Comparison of ENCODE assay signal across 23 cellular contexts in genomic region chr14:92207012-92207927, GRCh38.
DNase-seq lines count a peak whose midpoint lies in the region; ATAC-seq and TF ChIP-seq lines count a peak whose summit lies in the region.
"Had no signal": no experiment of that assay in that cellular context is flagged by ENCODE, and none has a peak within 500 bp of the region (broad histone marks: within the 10 kb centered on the region; RNA-seq: fewer than 3 reads in every experiment).

No MANE protein-coding gene starts in this region.

- WGBS in IMR-90 (ENCODE audit: extremely low coverage in 2 of 2, insufficient read length in 1 of 2), 2 experiments, result 12% methylated on average over 3 of the region's 17 CpGs; no CpG with 5 or more reads in 1 of the 2 experiments
- 55 to 94% methylated on average over 3 to 10 of the region's 17 CpGs for WGBS in gastroesophageal sphincter (ENCODE audit: low coverage in 1 of 2), 2 donors

- no peak overlapping the region for H2AK9ac ChIP-seq in IMR-90 (replicated peaks; ENCODE audit: low read depth, low read length, poor library complexity)

- no peak overlapping the region for H3K4me3 ChIP-seq in IMR-90 (ENCODE audit: insufficient read depth, low read depth, low read length)
- H3K4me3 ChIP-seq in gastroesophageal sphincter, result no peak overlapping the region
- H3K4me3 ChIP-seq: prostate gland had no signal

- no peaks in the 10 kb centered on the region for H3K4me1 Mint-ChIP-seq in neural crest cell
- no peaks in the 10 kb centered on the region for H3K4me1 Mint-ChIP-seq in activated CD8-positive, alpha-beta T cell treated with anti-CD3 and anti-CD28 coated beads, Interleukin-2, amount 10 ng/mL, durations not matched to agents 7 days and 5 days (ENCODE audit: low read depth)
- H3K4me1 Mint-ChIP-seq: activated naive CD8-positive, alpha-beta T cell treated with anti-CD3 and anti-CD28 coated beads, Interleukin-2, amount 50 U/mL, for 24 hours; CD4-positive, CD25-positive, alpha-beta regulatory T cell; central memory CD8-positive, alpha-beta T cell; stimulated activated memory B cell treated with anti-CD40 and anti-IgM and Interleukin-4, amounts not matched to agents 10 μg/mL and 1 μg/mL and 100 μg/mL, for 72 hours; T-helper 17 cell had no signal

- H3K27ac ChIP-seq in IMR-90 (ENCODE audit: insufficient read depth, low read length) (no peak overlapping the region), gastroesophageal sphincter (no peak overlapping the region)
- H3K27ac ChIP-seq: neutrophil, prostate gland, RWPE1 had no signal

- peaks cover 9% of the 10 kb centered on the region for H3K27me3 ChIP-seq in IMR-90 (ENCODE audit: control insufficient read depth, insufficient read depth, low read length)
- peaks cover 4% of the 10 kb centered on the region for H3K27me3 ChIP-seq in gastroesophageal sphincter

- CTCF ChIA-PET in IMR-90 (lab: Yijun Ruan, JAX), result no interaction called here
- CTCF ChIA-PET in activated CD8-positive, alpha-beta T cell treated with anti-CD3 and anti-CD28 coated beads, Interleukin-2, amount 10 ng/mL, durations not matched to agents 7 days and 5 days (lab: Charles Lee), result no interaction called here

- POLR2A ChIA-PET in IMR-90 (lab: Charles Lee; ENCODE audit: unreplicated experiment), result no interaction called here
- POLR2A ChIA-PET in activated CD8-positive, alpha-beta T cell treated with anti-CD3 and anti-CD28 coated beads, Interleukin-2, amount 10 ng/mL, durations not matched to agents 7 days and 5 days (lab: Charles Lee), result no interaction called here

- H2AFZ ChIP-seq in IMR-90 (replicated peaks; ENCODE audit: low read length, poor library complexity), result peak overlapping the region; percentile 32

- BruUV-seq in IMR-90 (replicated peaks; lab: Mats Ljungman, UMichigan), result no TSS peak

- H3K4me3 Mint-ChIP-seq in neural crest cell, result no peak overlapping the region
- no peak overlapping the region for H3K4me3 Mint-ChIP-seq in activated CD8-positive, alpha-beta T cell treated with anti-CD3 and anti-CD28 coated beads, Interleukin-2, amount 10 ng/mL, durations not matched to agents 7 days and 5 days
- H3K4me3 Mint-ChIP-seq: activated naive CD8-positive, alpha-beta T cell treated with anti-CD3 and anti-CD28 coated beads, Interleukin-2, amount 50 U/mL, for 24 hours; CD4-positive, CD25-positive, alpha-beta regulatory T cell; central memory CD8-positive, alpha-beta T cell; dendritic cell treated with granulocyte-macrophage colony-stimulating factor and Interleukin-4, amounts not matched to agents 40 ng/mL and 50 ng/mL, for 4 days; stimulated activated memory B cell treated with anti-CD40 and anti-IgM and Interleukin-4, amounts not matched to agents 10 μg/mL and 1 μg/mL and 100 μg/mL, for 72 hours; T-helper 17 cell had no signal

- H3K9me3 ChIP-seq in IMR-90 (ENCODE audit: control insufficient read depth, insufficient read depth, low read length) (no peaks in the 10 kb centered on the region), gastroesophageal sphincter (no peaks in the 10 kb centered on the region)
- H3K9me3 ChIP-seq: neutrophil, prostate gland had no signal

- no peak for ATAC-seq in IMR-90 (ENCODE audit: low read depth)
- peak; percentile 28 for ATAC-seq in gastroesophageal sphincter
- ATAC-seq in activated CD8-positive, alpha-beta T cell treated with anti-CD3 and anti-CD28 coated beads, Interleukin-2, amount 10 ng/mL, durations not matched to agents 7 days and 5 days, result no peak
- no peak for ATAC-seq in HG02938 (IDR thresholded peaks at IDR 0.05; ENCODE audit: unreplicated experiment)
- no peak for ATAC-seq in HG02610 (IDR thresholded peaks at IDR 0.05; ENCODE audit: unreplicated experiment)
- ATAC-seq: activated naive CD8-positive, alpha-beta T cell treated with anti-CD3 and anti-CD28 coated beads, Interleukin-2, amount 50 U/mL, for 24 hours; stimulated activated memory B cell treated with anti-CD40 and anti-IgM and Interleukin-4, amounts not matched to agents 10 μg/mL and 1 μg/mL and 100 μg/mL, for 72 hours; T-helper 17 cell had no signal

- dilution Hi-C loops in IMR-90 (cut with HindIII; ENCODE audit: low sequenced_read_pairs, unreplicated experiment), result no loop called here

- no peak overlapping the region for H3K56ac ChIP-seq in IMR-90 (ENCODE audit: extremely low read depth, insufficient read depth, low read length)

- no peaks in the 10 kb centered on the region for H3K79me1 ChIP-seq in IMR-90 (ENCODE audit: low read depth in 1 of 2, low read length in 2 of 2)

- no peak overlapping the region for H4K91ac ChIP-seq in IMR-90 (ENCODE audit: insufficient read depth, low read depth, low read length)

- H2BK20ac ChIP-seq in IMR-90 (ENCODE audit: low read depth, low read length), result no peak overlapping the region

- TF ChIP-seq POLR2A in IMR-90 (IDR thresholded peaks at IDR 0.05; ENCODE audit: low read depth, low read length) (no peak), gastroesophageal sphincter (IDR thresholded peaks at IDR 0.05) (no peak)

- peaks cover 8% of the 10 kb centered on the region for H3K9me3 Mint-ChIP-seq in neural crest cell
- no peaks in the 10 kb centered on the region for H3K9me3 Mint-ChIP-seq in activated CD8-positive, alpha-beta T cell treated with anti-CD3 and anti-CD28 coated beads, Interleukin-2, amount 10 ng/mL, durations not matched to agents 7 days and 5 days (ENCODE audit: insufficient read depth)
- H3K9me3 Mint-ChIP-seq: dendritic cell treated with granulocyte-macrophage colony-stimulating factor and Interleukin-4, amounts not matched to agents 40 ng/mL and 50 ng/mL, for 4 days had no signal

- no peak overlapping the region for H2BK5ac ChIP-seq in IMR-90 (ENCODE audit: low read depth, low read length, poor library complexity, severe bottlenecking)

- H4K8ac ChIP-seq in IMR-90 (ENCODE audit: low read depth in 2 of 2, low read length in 2 of 2), result no peak overlapping the region

- H3K4me2 ChIP-seq in IMR-90 (ENCODE audit: low read depth, low read length), result no peak overlapping the region

- no peak overlapping the region for H3K9ac ChIP-seq in IMR-90 (ENCODE audit: low read depth, low read length)

- intact Hi-C loops in IMR-90 (cut with micrococcal nuclease), result no loop called here

- H3K36me3 Mint-ChIP-seq in neural crest cell (ENCODE audit: low read depth), result no peaks in the 10 kb centered on the region
- no peaks in the 10 kb centered on the region for H3K36me3 Mint-ChIP-seq in activated CD8-positive, alpha-beta T cell treated with anti-CD3 and anti-CD28 coated beads, Interleukin-2, amount 10 ng/mL, durations not matched to agents 7 days and 5 days (ENCODE audit: low read depth)
- H3K36me3 Mint-ChIP-seq: stimulated activated memory B cell treated with anti-CD40 and anti-IgM and Interleukin-4, amounts not matched to agents 10 μg/mL and 1 μg/mL and 100 μg/mL, for 72 hours had no signal

- H3K4me1 ChIP-seq in IMR-90 (ENCODE audit: control insufficient read depth, insufficient read depth, low read length) (no peaks in the 10 kb centered on the region), gastroesophageal sphincter (no peaks in the 10 kb centered on the region)
- H3K4me1 ChIP-seq: prostate gland had no signal

- peak; percentile 72 for DNase-seq in ELF-1 (ENCODE audit: low read depth, low spot score)
- DNase-seq in IMR-90, result no peak
- DNase-seq in neural crest cell (ENCODE audit: low read depth, low spot score), result no peak
- DNase-seq in activated CD8-positive, alpha-beta T cell treated with anti-CD3 and anti-CD28 coated beads, Interleukin-2, amount 10 ng/mL, durations not matched to agents 7 days and 5 days, result no peak
- DNase-seq: activated CD4-positive, alpha-beta T cell treated with anti-CD3 and anti-CD28 coated beads for 1 hour; activated naive CD8-positive, alpha-beta T cell treated with anti-CD3 and anti-CD28 coated beads, Interleukin-2, amount 50 U/mL, for 24 hours; activated T-cell treated with anti-CD3 and anti-CD28 coated beads, Interleukin-2, amount 50 U/mL, for 1 hour; CD4-positive, CD25-positive, alpha-beta regulatory T cell; NCI-H1417; NCI-H2029 treated with DMSO at 0.1 percent for 48 hours; NCI-H774; stimulated activated CD4-positive, alpha-beta T cell treated with anti-CD3 and anti-CD28 coated beads, Interleukin-4, amount 100 ng/mL, for 4 hours; substantia nigra; T-helper 17 cell had no signal

- TF ChIP-seq CTCF in IMR-90 (conservative IDR thresholded peaks at IDR 0.05; ENCODE audit: low read depth, low read length) (no peak), gastroesophageal sphincter (IDR thresholded peaks at IDR 0.05) (no peak), neural crest cell (conservative IDR thresholded peaks at IDR 0.05) (no peak)

- no peak overlapping the region for H2BK15ac ChIP-seq in IMR-90 (ENCODE audit: low read depth, low read length)

- no peak overlapping the region for H3K4ac ChIP-seq in IMR-90 (ENCODE audit: low read depth, low read length)

- no peaks in the 10 kb centered on the region for H3K9me1 ChIP-seq in IMR-90 (ENCODE audit: insufficient read depth, low read length)

- H3K36me3 ChIP-seq in IMR-90 (ENCODE audit: control insufficient read depth, insufficient read depth, low read length), result no peaks in the 10 kb centered on the region
- no peaks in the 10 kb centered on the region for H3K36me3 ChIP-seq in gastroesophageal sphincter
- H3K36me3 ChIP-seq: neutrophil, prostate gland had no signal

- no peak overlapping the region for H3K14ac ChIP-seq in IMR-90 (replicated peaks; ENCODE audit: low read depth, low read length)

- in situ Hi-C loops in IMR-90 (cut with MboI; ENCODE audit: low sequenced_read_pairs), result no loop called here

- H3K18ac ChIP-seq in IMR-90 (ENCODE audit: low read depth, low read length), result no peak overlapping the region

- peaks cover 16% of the 10 kb centered on the region for H3K27me3 Mint-ChIP-seq in neural crest cell (ENCODE audit: low read depth)
- H3K27me3 Mint-ChIP-seq in activated CD8-positive, alpha-beta T cell treated with anti-CD3 and anti-CD28 coated beads, Interleukin-2, amount 10 ng/mL, durations not matched to agents 7 days and 5 days (ENCODE audit: low read depth), result peaks cover 8% of the 10 kb centered on the region

- TF ChIP-seq RAD21 in IMR-90 (IDR thresholded peaks at IDR 0.05; ENCODE audit: low read length), result no peak

- H2BK120ac ChIP-seq in IMR-90 (ENCODE audit: low read depth, low read length), result no peak overlapping the region

- no peak overlapping the region for H3K23ac ChIP-seq in IMR-90 (ENCODE audit: low read depth, low read length)

- H4K5ac ChIP-seq in IMR-90 (ENCODE audit: low read depth, low read length), result no peak overlapping the region

- H3K27ac Mint-ChIP-seq in neural crest cell (ENCODE audit: unreplicated experiment), result peak overlapping the region; percentile 50
- H3K27ac Mint-ChIP-seq in activated CD8-positive, alpha-beta T cell treated with anti-CD3 and anti-CD28 coated beads, Interleukin-2, amount 10 ng/mL, durations not matched to agents 7 days and 5 days, result no peak overlapping the region
- H3K27ac Mint-ChIP-seq: activated naive CD8-positive, alpha-beta T cell treated with anti-CD3 and anti-CD28 coated beads, Interleukin-2, amount 50 U/mL, for 24 hours; CD4-positive, CD25-positive, alpha-beta regulatory T cell; dendritic cell treated with granulocyte-macrophage colony-stimulating factor and Interleukin-4, amounts not matched to agents 40 ng/mL and 50 ng/mL, for 4 days; stimulated activated memory B cell treated with anti-CD40 and anti-IgM and Interleukin-4, amounts not matched to agents 10 μg/mL and 1 μg/mL and 100 μg/mL, for 72 hours; T-helper 17 cell had no signal

- no peaks in the 10 kb centered on the region for H4K20me1 ChIP-seq in IMR-90 (ENCODE audit: insufficient read depth, low read length)

- no peak overlapping the region for H2AK5ac ChIP-seq in IMR-90 (ENCODE audit: low read depth, low read length)

- no peak for TF ChIP-seq EP300 in gastroesophageal sphincter (IDR thresholded peaks at IDR 0.05)
